ENCODE assay signal across 28 cellular contexts in the genomic region with DNA sequence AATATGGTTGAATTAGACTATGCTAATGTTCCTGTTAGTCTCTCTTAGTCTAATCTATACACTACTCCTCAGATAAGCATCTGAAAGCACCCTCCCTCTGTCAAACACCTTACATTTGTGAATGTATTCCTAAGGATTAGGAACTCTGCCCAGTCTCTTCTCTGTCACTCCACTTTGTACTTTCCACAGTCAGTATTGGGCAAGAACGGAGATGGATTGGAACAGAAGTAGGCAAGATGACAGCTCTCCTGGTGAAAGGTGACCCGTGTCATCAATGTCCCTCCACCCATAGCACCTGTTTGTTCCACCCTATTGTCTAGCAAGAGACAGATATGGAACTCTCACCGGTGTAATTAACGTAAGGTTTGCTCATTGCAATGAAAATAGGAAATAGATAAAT.
"Had no signal": no experiment of that assay in that cellular context is flagged by ENCODE, and none has a peak within 500 bp of the region (broad histone marks: within the 10 kb centered on the region; RNA-seq: fewer than 3 reads in every experiment).

No MANE protein-coding gene starts in this region.

- H3K4me3 Mint-ChIP-seq: naive B cell; natural killer cell; nephron progenitor cell; neural progenitor cell; stimulated activated naive B cell treated with anti-CD40 and anti-IgM and Interleukin-4, amounts not matched to agents 10 μg/mL and 1 μg/mL and 100 μg/mL, for 72 hours had no signal

- H3K9me3 Mint-ChIP-seq: nephron progenitor cell, neural progenitor cell had no signal

- H3K36me3 ChIP-seq: left lung, lower lobe of right lung, neural progenitor cell, neutrophil, ovary, right atrium auricular region, stomach, thoracic aorta, tibial artery, upper lobe of right lung had no signal

- H3K9me3 ChIP-seq: left lung, lower lobe of right lung, neutrophil, ovary, right atrium auricular region, thoracic aorta, tibial artery, upper lobe of right lung had no signal

- H3K27ac Mint-ChIP-seq: naive B cell; natural killer cell; nephron progenitor cell; neural progenitor cell; progenitor cell of endocrine pancreas; stimulated activated naive B cell treated with anti-CD40 and anti-IgM and Interleukin-4, amounts not matched to agents 10 μg/mL and 1 μg/mL and 100 μg/mL, for 72 hours had no signal

- H3K4me1 Mint-ChIP-seq: naive B cell; natural killer cell; neural progenitor cell; stimulated activated naive B cell treated with anti-CD40 and anti-IgM and Interleukin-4, amounts not matched to agents 10 μg/mL and 1 μg/mL and 100 μg/mL, for 72 hours had no signal

- ATAC-seq: left cardiac atrium; left lung; lower lobe of right lung; natural killer cell; sciatic nerve; stimulated activated naive B cell treated with anti-CD40 and anti-IgM and Interleukin-4, amounts not matched to agents 10 μg/mL and 1 μg/mL and 100 μg/mL, for 72 hours; stimulated activated naive CD8-positive, alpha-beta T cell treated with anti-CD3 and anti-CD28 coated beads, Interleukin-15, Interleukin-2, amounts not matched to agents 100 U/mL and 50 U/mL, for 24 hours; upper lobe of right lung had no signal

- H3K4me1 ChIP-seq: left lung, lower lobe of right lung, neural progenitor cell, right atrium auricular region, stomach, tibial artery, upper lobe of right lung had no signal

- H3K36me3 Mint-ChIP-seq: naive B cell; natural killer cell; neural progenitor cell; stimulated activated naive B cell treated with anti-CD40 and anti-IgM and Interleukin-4, amounts not matched to agents 10 μg/mL and 1 μg/mL and 100 μg/mL, for 72 hours had no signal

- H3K4me3 ChIP-seq: left lung, lower lobe of right lung, neural progenitor cell, ovary, right atrium auricular region, skin epidermis, stomach, thoracic aorta, tibial artery, upper lobe of right lung had no signal

- H3K27me3 Mint-ChIP-seq: naive B cell; progenitor cell of endocrine pancreas; stimulated activated naive B cell treated with anti-CD40 and anti-IgM and Interleukin-4, amounts not matched to agents 10 μg/mL and 1 μg/mL and 100 μg/mL, for 72 hours had no signal

- H3K27ac ChIP-seq: left lung, lower lobe of right lung, neural progenitor cell, neutrophil, ovary, right atrium auricular region, skin epidermis, stomach, thoracic aorta, tibial artery, upper lobe of right lung had no signal

- H3K27me3 ChIP-seq: left lung, neural progenitor cell, neutrophil, ovary, right atrium auricular region, stomach, tibial artery, upper lobe of right lung had no signal

- DNase-seq: kidney glomerular epithelial cell; left cardiac atrium; left lung; lower lobe of right lung; mammary epithelial cell; mesenchymal stem cell; naive B cell; natural killer cell; nephron progenitor cell; occipital lobe; ovary; stimulated activated CD4-positive, alpha-beta T cell treated with anti-CD3 and anti-CD28 coated beads, Interleukin-12 subunit alpha, Interleukin-12 subunit beta, amount 100 ng/mL, for 4 hours; stimulated activated CD4-positive, alpha-beta T cell treated with anti-CD3 and anti-CD28 coated beads, Interleukin-15, amount 100 ng/mL, for 24 hours; stimulated activated CD4-positive, alpha-beta T cell treated with anti-CD3 and anti-CD28 coated beads, Interleukin-2, amount 100 ng/mL, for 24 hours; stimulated activated CD4-positive, alpha-beta T cell treated with anti-CD3 and anti-CD28 coated beads, Interleukin-4, amount 100 ng/mL, for 1 hour; stimulated activated naive B cell treated with anti-CD40 and anti-IgM and Interleukin-4, amounts not matched to agents 10 μg/mL and 1 μg/mL and 100 μg/mL, for 72 hours; stimulated activated naive CD8-positive, alpha-beta T cell treated with anti-CD3 and anti-CD28 coated beads, Interleukin-15, Interleukin-2, amounts not matched to agents 100 U/mL and 50 U/mL, for 24 hours; stomach; tibial artery; trophoblast cell; upper lobe of right lung had no signal
